7 cellular contexts compared by ENCODE assay signal in genomic region chrX:155381838-155382528, GRCh38.
DNase-seq lines count a peak whose midpoint lies in the region; ATAC-seq lines count a peak whose summit lies in the region.
"Not testable (repeated sequence)": the region's sequence is repeated elsewhere in the genome, so short reads cannot be mapped to it uniquely, and the experiment has no call there.

Gene F8A2 (plus strand): TSS chrX:155382095. CDS start chrX:155382115, 20 bp downstream.

- not testable (repeated sequence) for H3K9me3 Mint-ChIP-seq in activated naive CD8-positive, alpha-beta T cell treated with anti-CD3 and anti-CD28 coated beads, Interleukin-2, amount 50 U/mL, for 24 hours; memory B cell

- ATAC-seq in GM18867 (IDR thresholded peaks at IDR 0.05; ENCODE audit: unreplicated experiment) (peak; percentile 87), GM21360 (IDR thresholded peaks at IDR 0.05; ENCODE audit: unreplicated experiment) (peak; percentile 68), HG02623 (IDR thresholded peaks at IDR 0.05; ENCODE audit: unreplicated experiment) (peak; percentile 74), HG03095 (IDR thresholded peaks at IDR 0.05; ENCODE audit: unreplicated experiment) (peak; percentile 61), HG03565 (IDR thresholded peaks at IDR 0.05; ENCODE audit: unreplicated experiment) (peak; percentile 58), memory B cell (ENCODE audit: low read depth) (peak; percentile 75)
- ATAC-seq in activated naive CD8-positive, alpha-beta T cell treated with anti-CD3 and anti-CD28 coated beads, Interleukin-2, amount 50 U/mL, for 24 hours, result peak; percentile 87

- H3K27ac Mint-ChIP-seq in activated naive CD8-positive, alpha-beta T cell treated with anti-CD3 and anti-CD28 coated beads, Interleukin-2, amount 50 U/mL, for 24 hours; memory B cell: not testable (repeated sequence)

- DNase-seq in activated naive CD8-positive, alpha-beta T cell treated with anti-CD3 and anti-CD28 coated beads, Interleukin-2, amount 50 U/mL, for 24 hours; memory B cell (ENCODE audit: low spot score in 2 of 2): not testable (repeated sequence)

- not testable (repeated sequence) for H3K4me3 Mint-ChIP-seq in activated naive CD8-positive, alpha-beta T cell treated with anti-CD3 and anti-CD28 coated beads, Interleukin-2, amount 50 U/mL, for 24 hours; memory B cell

- not testable (repeated sequence) for H3K36me3 Mint-ChIP-seq in activated naive CD8-positive, alpha-beta T cell treated with anti-CD3 and anti-CD28 coated beads, Interleukin-2, amount 50 U/mL, for 24 hours (ENCODE audit: low read depth); memory B cell

- not testable (repeated sequence) for H3K27me3 Mint-ChIP-seq in activated naive CD8-positive, alpha-beta T cell treated with anti-CD3 and anti-CD28 coated beads, Interleukin-2, amount 50 U/mL, for 24 hours; memory B cell

- not testable (repeated sequence) for H3K4me1 Mint-ChIP-seq in activated naive CD8-positive, alpha-beta T cell treated with anti-CD3 and anti-CD28 coated beads, Interleukin-2, amount 50 U/mL, for 24 hours; memory B cell
